37 cellular contexts compared by ENCODE assay signal in the genomic region with DNA sequence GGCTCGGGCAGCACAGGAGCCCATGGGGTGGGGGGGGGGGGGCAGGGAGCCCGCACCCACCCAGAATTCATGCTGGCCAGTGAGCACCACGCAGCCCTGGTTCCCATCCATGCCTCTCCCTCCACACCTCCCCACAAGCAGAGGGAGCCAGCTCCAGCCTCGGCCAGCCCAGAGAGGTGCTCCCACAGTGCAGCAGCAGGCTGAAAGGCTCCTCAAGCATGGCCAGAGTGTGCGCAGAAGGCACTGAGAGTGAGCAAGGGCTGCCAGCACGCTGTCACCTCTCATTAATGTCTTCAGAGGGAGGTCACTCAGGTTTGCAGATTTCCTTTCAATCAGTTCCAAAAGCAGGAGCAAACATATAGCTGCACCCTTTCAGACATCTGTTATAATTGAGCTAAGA. TPM values are rescaled to one million over a fixed set of nuclear protein-coding genes. Genes with fewer than 3 reads are reported as not detected.
"Had no signal": no experiment of that assay in that cellular context is flagged by ENCODE, and none has a peak within 500 bp of the region (broad histone marks: within the 10 kb centered on the region; RNA-seq: fewer than 3 reads in every experiment).

No MANE protein-coding gene starts in this region.

- H3K27me3 ChIP-seq: MG63 had no signal

- DNase-seq: Kasumi-1, KG1, MG63, MM.1S, MV-4-11, NCI-H1048, NCI-H1092, NCI-H1092 treated with DMSO at 0.1 percent for 48 hours, NCI-H1105, NCI-H1105 treated with DMSO at 0.1 percent for 48 hours, NCI-H1417, NCI-H1417 treated with DMSO at 0.1 percent for 48 hours, NCI-H1436, NCI-H1436 treated with DMSO at 0.1 percent for 48 hours, NCI-H146, NCI-H1694, NCI-H1694 treated with DMSO at 0.1 percent for 48 hours, NCI-H187, NCI-H187 treated with DMSO at 0.1 percent for 48 hours, NCI-H1930, NCI-H2029, NCI-H2029 treated with DMSO at 0.1 percent for 48 hours, NCI-H2081, NCI-H2081 treated with DMSO at 0.1 percent for 48 hours, NCI-H2107, NCI-H2171, NCI-H2171 treated with DMSO at 0.1 percent for 48 hours, NCI-H2227 treated with DMSO at 0.1 percent for 48 hours, NCI-H226, NCI-H345, NCI-H446, NCI-H446 treated with DMSO at 0.1 percent for 48 hours, NCI-H510A had no signal

- H3K36me3 ChIP-seq: MG63 had no signal

- H3K9me3 ChIP-seq: MG63 had no signal

- H3K9ac ChIP-seq: KMS-11 had no signal

- H3K27ac ChIP-seq: KMS-11 had no signal

- H3K4me3 ChIP-seq: MG63 had no signal

RNA-seq across cellular contexts. Expression of gene GSTA3, which starts 53.2 kb away (rescaled TPM):
- total RNA-seq: LHCN-M2, MCF 10A, NCI-H460 had no signal
